ENCODE assay signal across 9 cellular contexts in genomic region chr11:14905104-14906033, GRCh38. TPM values are rescaled to one million over a fixed set of nuclear protein-coding genes. Genes with fewer than 3 reads are reported as not detected.
DNase-seq lines count a peak whose midpoint lies in the region; ATAC-seq and TF ChIP-seq lines count a peak whose summit lies in the region.
"Had no signal": no experiment of that assay in that cellular context is flagged by ENCODE, and none has a peak within 500 bp of the region (broad histone marks: within the 10 kb centered on the region; RNA-seq: fewer than 3 reads in every experiment).

No MANE protein-coding gene starts in this region.

- no peak overlapping the region for H3K9ac ChIP-seq in mammary epithelial cell (ENCODE audit: insufficient read depth, low read length)

- intact Hi-C loops in mammary epithelial cell (cut with micrococcal nuclease): loop anchor here (5.0 kb wide), 1 partner anchor 252 kb away; no protein-coding TSS in a partner anchor

- no peaks in the 10 kb centered on the region for H4K20me1 ChIP-seq in mammary epithelial cell (ENCODE audit: insufficient read depth, low read length)

- peak overlapping the region; percentile 85 for H2AFZ ChIP-seq in mammary epithelial cell (ENCODE audit: low read depth, low read length)

- no peaks in the 10 kb centered on the region for H3K27me3 ChIP-seq in mammary epithelial cell (ENCODE audit: insufficient read depth, low read length)

- BruUV-seq in mammary epithelial cell (replicated peaks; lab: Mats Ljungman, UMichigan): no TSS peak

- no peaks in the 10 kb centered on the region for H3K27me3 Mint-ChIP-seq in T-helper 2 cell treated with Interferon-gamma antibody and Interleukin-4, amounts not matched to agents 5 μg/mL and 100 μg/mL, for 36 hours (ENCODE audit: low read depth)

- CTCF ChIA-PET in mammary epithelial cell (lab: Charles Lee; ENCODE audit: low non-redundant PET): no interaction called here

- H3K4me3 Mint-ChIP-seq in T-helper 2 cell treated with Interferon-gamma antibody and Interleukin-4, amounts not matched to agents 5 μg/mL and 100 μg/mL, for 36 hours: peak overlapping the region; percentile 89

- H3K4me1 ChIP-seq in mammary epithelial cell (ENCODE audit: insufficient read depth, low read length): no peaks in the 10 kb centered on the region

- no peaks in the 10 kb centered on the region for H3K9me3 Mint-ChIP-seq in T-helper 2 cell treated with Interferon-gamma antibody and Interleukin-4, amounts not matched to agents 5 μg/mL and 100 μg/mL, for 36 hours
- H3K9me3 Mint-ChIP-seq: nephron had no signal

- 39% methylated on average over 21 of the region's 58 CpGs for WGBS in mammary epithelial cell (ENCODE audit: low coverage, missing lambda C conversion rate)

- no peaks in the 10 kb centered on the region for H3K36me3 ChIP-seq in mammary epithelial cell (ENCODE audit: insufficient read depth, low read length)

- no peak for TF ChIP-seq CTCF in mammary epithelial cell (conservative IDR thresholded peaks at IDR 0.05 in 1 of 2, IDR thresholded peaks at IDR 0.05 in 1 of 2; ENCODE audit: extremely low read depth in 1 of 2, insufficient read depth in 1 of 2, low read depth in 1 of 2, low read length in 2 of 2)

- H3K79me2 ChIP-seq in mammary epithelial cell (ENCODE audit: insufficient read depth, low read length): no peaks in the 10 kb centered on the region

- DNase-seq in T-helper 2 cell treated with Interferon-gamma antibody and Interleukin-4, amounts not matched to agents 5 μg/mL and 100 μg/mL, for 36 hours (ENCODE audit: low spot score): peak; percentile 73
- DNase-seq in mammary epithelial cell (no peak), left lobe of liver (ENCODE audit: low spot score) (peak; percentile 70), globus pallidus (ENCODE audit: low spot score) (no peak)
- DNase-seq in stimulated activated CD8-positive, alpha-beta memory T cell treated with anti-CD3 and anti-CD28 coated beads, Interleukin-12 subunit alpha, Interleukin-12 subunit beta, amount 100 ng/mL, for 1 hour (ENCODE audit: low read depth): peak; percentile 52
- DNase-seq in NK-92 treated with Interleukin-12 subunit alpha and Interleukin-12 subunit beta, amount 100 ng/mL, for 24 hours (lab: John Stamatoyannopoulos, UW): no peak

- dilution Hi-C loops in mammary epithelial cell (cut with HindIII; ENCODE audit: low sequenced_read_pairs): no loop called here

- peaks cover 43% of the 10 kb centered on the region for H3K4me1 Mint-ChIP-seq in T-helper 2 cell treated with Interferon-gamma antibody and Interleukin-4, amounts not matched to agents 5 μg/mL and 100 μg/mL, for 36 hours (ENCODE audit: low read depth)
- H3K4me1 Mint-ChIP-seq: nephron had no signal

- H3K4me2 ChIP-seq in mammary epithelial cell (ENCODE audit: insufficient read depth, low read depth, low read length): peak overlapping the region; percentile 76

- in situ Hi-C loops in mammary epithelial cell (cut with MboI; ENCODE audit: low sequenced_read_pairs in 2 of 2): loop anchor here (5.0 to 10.0 kb wide), 3 partner anchors 118 to 381 kb away; partner anchors contain the start of gene PSMA1 (in 1 of the 2)

- H3K27ac ChIP-seq in mammary epithelial cell (ENCODE audit: insufficient read depth, low read depth, low read length): no peak overlapping the region

- peak overlapping the region; percentile 83 for H3K27ac Mint-ChIP-seq in T-helper 2 cell treated with Interferon-gamma antibody and Interleukin-4, amounts not matched to agents 5 μg/mL and 100 μg/mL, for 36 hours
- H3K27ac Mint-ChIP-seq: nephron had no signal

- peak overlapping the region in 2 of 3 experiments; percentile 19 to 22 for H3K4me3 ChIP-seq in mammary epithelial cell (replicated peaks in 1 of 3; ENCODE audit: insufficient read depth in 1 of 3, low read depth in 2 of 3, low read length in 3 of 3)

- no peaks in the 10 kb centered on the region for H3K36me3 Mint-ChIP-seq in T-helper 2 cell treated with Interferon-gamma antibody and Interleukin-4, amounts not matched to agents 5 μg/mL and 100 μg/mL, for 36 hours (ENCODE audit: low read depth)

- ATAC-seq in GM18870 (IDR thresholded peaks at IDR 0.05; ENCODE audit: unreplicated experiment) (peak; percentile 53), HG03095 (IDR thresholded peaks at IDR 0.05; ENCODE audit: unreplicated experiment) (peak; percentile 48), left lobe of liver (peak; percentile 70)

- H3K9me3 ChIP-seq in mammary epithelial cell (replicated peaks; ENCODE audit: insufficient read depth, low read length): no peaks in the 10 kb centered on the region

RNA-seq across cellular contexts. Expression of gene CYP2R1, which starts 13.3 kb away (rescaled TPM):
- 10 to 100 TPM; 15.3 to 15.4 TPM for total RNA-seq in mammary epithelial cell
- polyA plus RNA-seq in mammary epithelial cell: 8.8 TPM
- polyA minus RNA-seq in mammary epithelial cell: 8.9 TPM
- 6.6 TPM for total RNA-seq in left lobe of liver

Comparison
In these comparisons a context has a peak if more than half of its experiments do, and no peak if none do; other contexts are left out.
1. DNase-seq: peak in T-helper 2 cell treated with Interferon-gamma antibody and Interleukin-4, amounts not matched to agents 5 μg/mL and 100 μg/mL, for 36 hours (single experiment), left lobe of liver (single experiment) and stimulated activated CD8-positive, alpha-beta memory T cell treated with anti-CD3 and anti-CD28 coated beads, Interleukin-12 subunit alpha, Interleukin-12 subunit beta, amount 100 ng/mL, for 1 hour (single experiment); none in mammary epithelial cell (single experiment), NK-92 treated with Interleukin-12 subunit alpha and Interleukin-12 subunit beta, amount 100 ng/mL, for 24 hours (single experiment) and globus pallidus (single experiment).
2. Peak in every context shown above with its lines, with median percentiles within 50 percentile points of each other: ATAC-seq.